In the genomic region with DNA sequence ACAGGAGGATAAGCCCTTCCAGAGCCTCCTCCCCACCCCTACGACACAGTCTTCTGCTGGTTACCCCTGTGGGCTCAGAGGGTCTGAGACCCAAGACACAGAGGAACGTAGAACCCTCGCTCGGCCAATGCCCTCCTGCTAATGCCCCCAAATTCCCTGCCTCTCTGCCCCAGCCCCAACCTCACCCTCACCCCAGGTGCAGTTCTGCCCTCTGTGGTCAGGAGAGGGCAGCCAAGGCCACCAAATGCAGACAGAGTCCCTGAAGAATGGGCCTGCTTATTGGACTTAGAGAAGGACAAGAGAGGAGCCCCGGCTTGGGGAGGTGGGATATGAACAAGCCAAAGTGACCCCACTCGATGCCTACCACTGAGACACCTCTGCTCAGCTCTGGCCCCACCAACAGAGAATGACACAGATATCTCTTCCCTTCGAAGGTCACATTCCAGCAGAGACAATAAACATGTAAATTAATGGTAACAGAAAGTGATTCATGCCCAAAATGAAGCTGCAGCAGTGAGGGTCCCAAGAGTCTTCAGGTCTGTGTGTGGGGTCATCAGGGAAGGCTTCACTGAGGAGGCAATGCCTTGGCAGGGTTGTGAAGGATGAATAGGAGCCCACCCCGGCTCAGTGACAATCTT, we compare ENCODE assay signal across 9 cellular contexts.
A peak's percentile ranks its signal among the peaks of the same experiment; 100 is the strongest.
DNase-seq lines count a peak whose midpoint lies in the region.
"Had no signal": no experiment of that assay in that cellular context is flagged by ENCODE, and none has a peak within 500 bp of the region (broad histone marks: within the 10 kb centered on the region; RNA-seq: fewer than 3 reads in every experiment).

No MANE protein-coding gene starts in this region.

- no peak overlapping the region for H3K4me3 Mint-ChIP-seq in activated CD4-positive, alpha-beta T cell treated with anti-CD3 and anti-CD28 coated beads, Interleukin-2, amount 10 ng/mL, durations not matched to agents 24 days and 14 days

- peak; percentile 71 for DNase-seq in NCI-H82 (lab: John Stamatoyannopoulos, UW)
- DNase-seq in NCI-H82 treated with DMSO at 0.1 percent for 48 hours (lab: John Stamatoyannopoulos, UW; ENCODE audit: unreplicated experiment) = no peak
- peak; percentile 2 for DNase-seq in M059J (ENCODE audit: low read depth)
- DNase-seq in ecto neural progenitor cell (ENCODE audit: low spot score) = peak; percentile 78
- peak; percentile 12 for DNase-seq in pons (ENCODE audit: low spot score)
- DNase-seq in A172 (ENCODE audit: low spot score) = no peak
- no peak for DNase-seq in middle frontal gyrus (ENCODE audit: extremely low spot score, low spot score)
- no peak for DNase-seq in activated CD4-positive, alpha-beta T cell treated with anti-CD3 and anti-CD28 coated beads, Interleukin-2, amount 10 ng/mL, durations not matched to agents 24 days and 14 days
- DNase-seq: activated effector memory CD4-positive, alpha-beta T cell treated with anti-CD3 and anti-CD28 coated beads, Interleukin-2, amount 50 U/mL, for 16 hours had no signal

- no peaks in the 10 kb centered on the region for H3K36me3 Mint-ChIP-seq in activated CD4-positive, alpha-beta T cell treated with anti-CD3 and anti-CD28 coated beads, Interleukin-2, amount 10 ng/mL, durations not matched to agents 24 days and 14 days (ENCODE audit: low read depth)

- H3K4me1 Mint-ChIP-seq in activated CD4-positive, alpha-beta T cell treated with anti-CD3 and anti-CD28 coated beads, Interleukin-2, amount 10 ng/mL, durations not matched to agents 24 days and 14 days = no peaks in the 10 kb centered on the region

- peaks cover 13% of the 10 kb centered on the region for H3K27me3 Mint-ChIP-seq in activated CD4-positive, alpha-beta T cell treated with anti-CD3 and anti-CD28 coated beads, Interleukin-2, amount 10 ng/mL, durations not matched to agents 24 days and 14 days

- no peak overlapping the region for H3K27ac Mint-ChIP-seq in activated CD4-positive, alpha-beta T cell treated with anti-CD3 and anti-CD28 coated beads, Interleukin-2, amount 10 ng/mL, durations not matched to agents 24 days and 14 days

- intact Hi-C loops in activated CD4-positive, alpha-beta T cell treated with anti-CD3 and anti-CD28 coated beads, Interleukin-2, amount 10 ng/mL, durations not matched to agents 24 days and 14 days (cut with micrococcal nuclease) = no loop called here

- H3K9me3 Mint-ChIP-seq in activated CD4-positive, alpha-beta T cell treated with anti-CD3 and anti-CD28 coated beads, Interleukin-2, amount 10 ng/mL, durations not matched to agents 24 days and 14 days = no peaks in the 10 kb centered on the region

Comparison
In these comparisons a context has a peak if more than half of its experiments do, and no peak if none do; other contexts are left out.
1. DNase-seq: peak in NCI-H82 (single experiment), M059J (single experiment), ecto neural progenitor cell (single experiment) and pons (single experiment); none in NCI-H82 treated with DMSO at 0.1 percent for 48 hours (single experiment), A172 (single experiment), middle frontal gyrus (single experiment) and activated CD4-positive, alpha-beta T cell treated with anti-CD3 and anti-CD28 coated beads, Interleukin-2, amount 10 ng/mL, durations not matched to agents 24 days and 14 days (single experiment).